ENCODE assay signal across 7 cellular contexts in the genomic region with DNA sequence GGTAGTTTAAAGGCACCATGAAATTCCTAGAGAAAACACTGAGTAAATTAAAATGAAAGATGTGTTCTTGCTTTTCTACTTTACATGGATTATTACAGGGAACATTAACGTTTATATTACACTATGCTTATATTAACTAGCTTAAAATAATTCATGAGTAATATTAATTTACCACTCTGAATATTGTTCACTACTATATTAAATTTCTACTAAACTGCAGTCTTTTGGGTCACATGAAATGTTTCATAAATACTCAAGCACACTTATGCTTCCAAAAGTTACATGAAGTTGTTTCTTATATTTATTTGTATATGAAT. TPM values are rescaled to one million over a fixed set of nuclear protein-coding genes. Genes with fewer than 3 reads are reported as not detected.
A peak's percentile ranks its signal among the peaks of the same experiment; 100 is the strongest.
DNase-seq lines count a peak whose midpoint lies in the region; ATAC-seq, FAIRE-seq and TF ChIP-seq lines count a peak whose summit lies in the region.

No MANE protein-coding gene starts in this region.

- H3K27ac ChIP-seq in HUES64 (ENCODE audit: low read depth, low read length) (peak overlapping the region; percentile 16; the same call in 1 of the 2 replicates), keratinocyte (ENCODE audit: control insufficient read depth, insufficient read depth, low read length) (peak overlapping the region; percentile 98)

- peaks cover 62% of the 10 kb centered on the region for H3K4me1 Mint-ChIP-seq in activated CD4-positive, alpha-beta memory T cell treated with anti-CD3 and anti-CD28 coated beads, Interleukin-2, amount 10 ng/mL, durations not matched to agents 7 days and 5 days
- H3K4me1 Mint-ChIP-seq in stimulated activated naive CD8-positive, alpha-beta T cell treated with anti-CD3 and anti-CD28 coated beads, Interleukin-15, amount 100 ng/mL, for 72 hours = peaks cover 55% of the 10 kb centered on the region

- DNase-seq in activated CD4-positive, alpha-beta memory T cell treated with anti-CD3 and anti-CD28 coated beads, Interleukin-2, amount 10 ng/mL, durations not matched to agents 7 days and 5 days = no peak
- no peak for DNase-seq in keratinocyte (ENCODE audit: low read depth, low spot score)
- no peak for DNase-seq in stimulated activated naive CD8-positive, alpha-beta T cell treated with anti-CD3 and anti-CD28 coated beads, Interleukin-15, amount 100 ng/mL, for 72 hours
- DNase-seq in central memory CD4-positive, alpha-beta T cell = no peak

- H3K9me3 Mint-ChIP-seq in activated CD4-positive, alpha-beta memory T cell treated with anti-CD3 and anti-CD28 coated beads, Interleukin-2, amount 10 ng/mL, durations not matched to agents 7 days and 5 days = no peaks in the 10 kb centered on the region
- H3K9me3 Mint-ChIP-seq in stimulated activated naive CD8-positive, alpha-beta T cell treated with anti-CD3 and anti-CD28 coated beads, Interleukin-15, amount 100 ng/mL, for 72 hours = peaks cover 0 to 5% of the 10 kb centered on the region in 2 donors

- H3K27me3 ChIP-seq in HUES64 (ENCODE audit: insufficient read depth, low read length) = no peaks in the 10 kb centered on the region
- no peaks in the 10 kb centered on the region for H3K27me3 ChIP-seq in keratinocyte (ENCODE audit: control insufficient read depth, extremely low read depth, insufficient read depth, low read length)

- POLR2A ChIA-PET in activated CD4-positive, alpha-beta memory T cell treated with anti-CD3 and anti-CD28 coated beads, Interleukin-2, amount 10 ng/mL, durations not matched to agents 7 days and 5 days (lab: Charles Lee) = interaction anchor here (0.7 to 3.1 kb wide), 9 partner anchors 13 to 562 kb away, joined by 3 to 31 read pairs (median 4); a partner anchor contains a TSS

- peak overlapping the region; percentile 36 for H3K4me3 ChIP-seq in HUES64 (ENCODE audit: low read length)
- peak overlapping the region in 1 of 3 experiments; percentile 4 for H3K4me3 ChIP-seq in keratinocyte (ENCODE audit: control insufficient read depth in 2 of 3, extremely low read depth in 1 of 3, insufficient read depth in 2 of 3, low read depth in 1 of 3, low read length in 3 of 3)

- no peaks in the 10 kb centered on the region for H3K27me3 Mint-ChIP-seq in activated CD4-positive, alpha-beta memory T cell treated with anti-CD3 and anti-CD28 coated beads, Interleukin-2, amount 10 ng/mL, durations not matched to agents 7 days and 5 days
- no peaks in the 10 kb centered on the region for H3K27me3 Mint-ChIP-seq in stimulated activated naive CD8-positive, alpha-beta T cell treated with anti-CD3 and anti-CD28 coated beads, Interleukin-15, amount 100 ng/mL, for 72 hours

- dilution Hi-C loops in keratinocyte (cut with MboI; ENCODE audit: extremely low pct_ligation_motif_present, low sequenced_read_pairs) = no loop called here

- H3K4me1 ChIP-seq in HUES64 (ENCODE audit: insufficient read depth, low read length) (peaks cover 11% of the 10 kb centered on the region; the same call in 1 of the 2 replicates), keratinocyte (ENCODE audit: control insufficient read depth, extremely low read depth, insufficient read depth, low read length) (peaks cover 20% of the 10 kb centered on the region)

- H3K4me3 Mint-ChIP-seq in activated CD4-positive, alpha-beta memory T cell treated with anti-CD3 and anti-CD28 coated beads, Interleukin-2, amount 10 ng/mL, durations not matched to agents 7 days and 5 days = peak overlapping the region; percentile 67
- peak overlapping the region; percentile 59 to 75 for H3K4me3 Mint-ChIP-seq in stimulated activated naive CD8-positive, alpha-beta T cell treated with anti-CD3 and anti-CD28 coated beads, Interleukin-15, amount 100 ng/mL, for 72 hours

- peaks cover 13% of the 10 kb centered on the region for H3K36me3 Mint-ChIP-seq in activated CD4-positive, alpha-beta memory T cell treated with anti-CD3 and anti-CD28 coated beads, Interleukin-2, amount 10 ng/mL, durations not matched to agents 7 days and 5 days (ENCODE audit: low read depth)

- CTCF ChIA-PET in activated CD4-positive, alpha-beta memory T cell treated with anti-CD3 and anti-CD28 coated beads, Interleukin-2, amount 10 ng/mL, durations not matched to agents 7 days and 5 days (lab: Charles Lee) = interaction anchor here (0.8 to 2.4 kb wide), 4 partner anchors 28 to 71 kb away, joined by 3 to 16 read pairs (median 4); a partner anchor contains a TSS

- no peaks in the 10 kb centered on the region for H3K9me1 ChIP-seq in keratinocyte (ENCODE audit: control insufficient read depth, extremely low read depth, insufficient read depth, low read length)

- H4K20me1 ChIP-seq in keratinocyte (ENCODE audit: control insufficient read depth, extremely low read depth, insufficient read depth, low read length) = peaks cover 7% of the 10 kb centered on the region

- peak overlapping the region; percentile 97 for H3K27ac Mint-ChIP-seq in activated CD4-positive, alpha-beta memory T cell treated with anti-CD3 and anti-CD28 coated beads, Interleukin-2, amount 10 ng/mL, durations not matched to agents 7 days and 5 days
- H3K27ac Mint-ChIP-seq in stimulated activated naive CD8-positive, alpha-beta T cell treated with anti-CD3 and anti-CD28 coated beads, Interleukin-15, amount 100 ng/mL, for 72 hours = peak overlapping the region; percentile 98 to 99

- H3K9ac ChIP-seq in HUES64 (ENCODE audit: low read depth, low read length) (no peak overlapping the region), keratinocyte (ENCODE audit: control insufficient read depth, extremely low read depth, insufficient read depth, low read length) (peak overlapping the region; percentile 78)

- peaks cover 14% of the 10 kb centered on the region for H3K79me2 ChIP-seq in keratinocyte (ENCODE audit: control insufficient read depth, insufficient read depth, low read length)

- peak overlapping the region; percentile 84 for H3K4me2 ChIP-seq in keratinocyte (ENCODE audit: control insufficient read depth, extremely low read depth, insufficient read depth, low read depth, low read length)

- no CpG with 5 or more reads among the region's 1 CpG for WGBS in HUES64

- H3K36me3 ChIP-seq in HUES64 (ENCODE audit: insufficient read depth, low read length) = no peaks in the 10 kb centered on the region
- H3K36me3 ChIP-seq in keratinocyte (ENCODE audit: control insufficient read depth in 2 of 2, extremely low read depth in 1 of 2, insufficient read depth in 2 of 2, low read length in 2 of 2) = no peaks in the 10 kb centered on the region

- no peaks in the 10 kb centered on the region for H3K9me3 ChIP-seq in HUES64 (ENCODE audit: insufficient read depth, low read depth, low read length)
- H3K9me3 ChIP-seq in keratinocyte (ENCODE audit: control insufficient read depth, low read depth, low read length) = no peaks in the 10 kb centered on the region

- no peak for FAIRE-seq in keratinocyte (lab: Jason Lieb, UNC)

- ATAC-seq in stimulated activated naive CD8-positive, alpha-beta T cell treated with anti-CD3 and anti-CD28 coated beads, Interleukin-15, amount 100 ng/mL, for 72 hours = no peak
- no peak for ATAC-seq in HG03280 (IDR thresholded peaks at IDR 0.05; ENCODE audit: unreplicated experiment)
- ATAC-seq in GM19467 (IDR thresholded peaks at IDR 0.05; ENCODE audit: unreplicated experiment) = no peak

- TF ChIP-seq CTCF in keratinocyte (optimal IDR thresholded peaks at IDR 0.05 in 1 of 3, IDR thresholded peaks at IDR 0.05 in 1 of 3, conservative IDR thresholded peaks at IDR 0.05 in 1 of 3; ENCODE audit: extremely low read depth in 1 of 3, insufficient read depth in 2 of 3, low read length in 3 of 3) = no peak

- H2AFZ ChIP-seq in keratinocyte (ENCODE audit: control insufficient read depth, low read length) = no peak overlapping the region

RNA-seq across cellular contexts. Expression of a gene that starts 3.4 kb away (rescaled TPM):
- polyA plus RNA-seq in HUES64 (2013, experiment 1 of 2) = 48.7 TPM
- polyA plus RNA-seq in HUES64 (2013, experiment 2 of 2) = 53.6 TPM
- total RNA-seq in activated CD4-positive, alpha-beta memory T cell treated with anti-CD3 and anti-CD28 coated beads, Interleukin-2, amount 10 ng/mL, durations not matched to agents 7 days and 5 days = 10 to 100 TPM; 77.1 to 78.2 TPM
- polyA plus RNA-seq in keratinocyte = 43.6 to 50.3 TPM (median 46.3 TPM) in 3 replicates
- polyA plus RNA-seq in keratinocyte (2011; ENCODE audit: low read depth) = 218 TPM
- polyA plus RNA-seq in keratinocyte (2011; cell fraction: cytosol; rRNA removed) = 61.5 and 109 TPM in 2 replicates
- polyA plus RNA-seq in keratinocyte (2011; cell fraction: nucleus; rRNA removed) = 39.9 and 43.2 TPM in 2 replicates
- polyA plus RNA-seq in keratinocyte (2012; ENCODE audit: low replicate concordance) = 71.2 and 175 TPM in 2 replicates
- 15.2 to 23.2 TPM (median 20.6 TPM) in 3 replicates for polyA minus RNA-seq in keratinocyte
- 37.2 TPM for polyA minus RNA-seq in keratinocyte (2011; cell fraction: cytosol; rRNA and poly(A)+ RNA removed)
- 12.5 and 26.0 TPM in 2 replicates for polyA minus RNA-seq in keratinocyte (2011; cell fraction: nucleus; rRNA and poly(A)+ RNA removed)

RNA-seq across cellular contexts. Expression of a gene that starts 5.2 kb away (rescaled TPM):
- polyA plus RNA-seq in HUES64 (2013, experiment 1 of 2) = 7.4 TPM
- 7.9 TPM for polyA plus RNA-seq in HUES64 (2013, experiment 2 of 2)
- total RNA-seq in activated CD4-positive, alpha-beta memory T cell treated with anti-CD3 and anti-CD28 coated beads, Interleukin-2, amount 10 ng/mL, durations not matched to agents 7 days and 5 days = 10 to 100 TPM; 28.8 to 29.0 TPM
- polyA plus RNA-seq in keratinocyte = 12.9 to 22.3 TPM (median 17.0 TPM) in 3 replicates
- polyA plus RNA-seq in keratinocyte (2011; ENCODE audit: low read depth) = 20.8 TPM
- polyA plus RNA-seq in keratinocyte (2011; cell fraction: cytosol; rRNA removed) = 8.0 and 13.7 TPM in 2 replicates
- polyA plus RNA-seq in keratinocyte (2011; cell fraction: nucleus; rRNA removed) = 35.0 and 40.8 TPM in 2 replicates
- polyA plus RNA-seq in keratinocyte (2012; ENCODE audit: low replicate concordance) = 14.9 and 18.8 TPM in 2 replicates
- polyA minus RNA-seq in keratinocyte = 27.3 to 33.0 TPM (median 30.5 TPM) in 3 replicates
- 20.0 TPM for polyA minus RNA-seq in keratinocyte (2011; cell fraction: cytosol; rRNA and poly(A)+ RNA removed)
- 25.2 and 38.7 TPM in 2 replicates for polyA minus RNA-seq in keratinocyte (2011; cell fraction: nucleus; rRNA and poly(A)+ RNA removed)
